Comparison of ENCODE assay signal across 21 cellular contexts in the genomic region with DNA sequence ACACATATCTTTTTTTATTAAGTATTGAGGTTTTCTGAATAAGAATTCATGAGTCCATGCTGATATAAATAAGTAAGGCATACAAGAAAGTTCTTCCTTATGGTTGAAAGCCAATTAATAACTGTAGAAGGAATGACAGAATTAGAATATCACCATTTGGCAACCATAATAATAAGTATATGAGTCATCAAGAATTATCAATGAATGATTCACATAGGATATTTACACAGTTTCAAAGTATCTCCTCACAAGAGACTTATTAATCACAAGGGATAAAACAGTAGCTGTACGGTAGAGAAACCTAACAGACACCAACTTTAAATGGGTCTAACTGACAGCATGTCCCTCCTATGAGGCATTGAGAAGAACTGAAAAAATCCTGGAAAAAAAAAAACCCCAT.
DNase-seq lines count a peak whose midpoint lies in the region; ATAC-seq and TF ChIP-seq lines count a peak whose summit lies in the region.
"Had no signal": no experiment of that assay in that cellular context is flagged by ENCODE, and none has a peak within 500 bp of the region (broad histone marks: within the 10 kb centered on the region; RNA-seq: fewer than 3 reads in every experiment).

No MANE protein-coding gene starts in this region.

- no peaks in the 10 kb centered on the region for H3K27me3 ChIP-seq in PC-3 (ENCODE audit: low read length)
- no peaks in the 10 kb centered on the region for H3K27me3 ChIP-seq in psoas muscle (ENCODE audit: insufficient read depth in 3 of 3, low read length in 2 of 3)
- H3K27me3 ChIP-seq: Peyer's patch, suprapubic skin had no signal

- no peaks in the 10 kb centered on the region for H3F3A ChIP-seq in PC-3 (ENCODE audit: low read length, unreplicated experiment)

- ATAC-seq in PC-3 (peak; percentile 9; the same call in 1 of the 2 replicates), psoas muscle (no peak), GM18870 (IDR thresholded peaks at IDR 0.05; ENCODE audit: unreplicated experiment) (no peak), HG03354 (IDR thresholded peaks at IDR 0.05; ENCODE audit: poor library complexity, severe bottlenecking, unreplicated experiment) (no peak)
- ATAC-seq in activated CD4-positive, alpha-beta T cell treated with anti-CD3 and anti-CD28 coated beads for 36 hours = no peak
- ATAC-seq: activated T-cell treated with anti-CD3 and anti-CD28 coated beads, Interleukin-2, amount 50 U/mL, for 4 hours; right cardiac atrium had no signal

- H3K4me3 ChIP-seq in PC-3 (ENCODE audit: low read length) (no peak overlapping the region), psoas muscle (no peak overlapping the region)
- H3K4me3 ChIP-seq: Peyer's patch, suprapubic skin had no signal

- CTCF ChIA-PET in PC-3 (lab: Charles Lee) = no interaction called here
- CTCF ChIA-PET in activated CD4-positive, alpha-beta T cell treated with anti-CD3 and anti-CD28 coated beads for 36 hours (lab: Charles Lee) = no interaction called here

- H3K36me3 ChIP-seq in PC-3 (ENCODE audit: low read depth, low read length) = no peaks in the 10 kb centered on the region
- H3K36me3 ChIP-seq in psoas muscle (ENCODE audit: insufficient read depth in 1 of 2, low read depth in 1 of 2) = no peaks in the 10 kb centered on the region
- H3K36me3 ChIP-seq: Peyer's patch, suprapubic skin had no signal

- H3K9me3 ChIP-seq in PC-3 (ENCODE audit: low read length) (no peaks in the 10 kb centered on the region), psoas muscle (no peaks in the 10 kb centered on the region)
- H3K9me3 ChIP-seq: Peyer's patch, suprapubic skin had no signal

- 52 to 84% (median 82%) methylated on average over 1 of the region's 1 CpG for WGBS in psoas muscle, 3 donors

- no peaks in the 10 kb centered on the region for H3K4me1 Mint-ChIP-seq in activated CD4-positive, alpha-beta T cell treated with anti-CD3 and anti-CD28 coated beads for 36 hours

- H3K4me2 ChIP-seq in PC-3 (ENCODE audit: low read length) = peak overlapping the region; percentile 76

- POLR2A ChIA-PET in PC-3 (lab: Charles Lee; ENCODE audit: unreplicated experiment) = no interaction called here
- POLR2A ChIA-PET in activated CD4-positive, alpha-beta T cell treated with anti-CD3 and anti-CD28 coated beads for 36 hours (lab: Charles Lee) = no interaction called here

- H4K20me1 ChIP-seq in PC-3 (ENCODE audit: low read length) = no peaks in the 10 kb centered on the region

- H3K4me1 ChIP-seq in PC-3 (ENCODE audit: insufficient read depth, low read length) = peaks cover 49% of the 10 kb centered on the region
- peaks cover 47% of the 10 kb centered on the region for H3K4me1 ChIP-seq in psoas muscle
- H3K4me1 ChIP-seq: Peyer's patch had no signal

- no peak for TF ChIP-seq CTCF in PC-3 (conservative IDR thresholded peaks at IDR 0.05; ENCODE audit: low read depth, low read length)
- TF ChIP-seq CTCF in psoas muscle (IDR thresholded peaks at IDR 0.05) = no peak

- BruUV-seq in PC-3 (replicated peaks; lab: Mats Ljungman, UMichigan) = no TSS peak

- H2AFZ ChIP-seq in PC-3 (ENCODE audit: low read length) = no peak overlapping the region

- H3K9ac ChIP-seq in PC-3 (ENCODE audit: low read length) = peak overlapping the region; percentile 82

- no peaks in the 10 kb centered on the region for H3K36me3 Mint-ChIP-seq in activated CD4-positive, alpha-beta T cell treated with anti-CD3 and anti-CD28 coated beads for 36 hours (ENCODE audit: low read depth)

- H3K9me3 Mint-ChIP-seq in activated CD4-positive, alpha-beta T cell treated with anti-CD3 and anti-CD28 coated beads for 36 hours (ENCODE audit: low read depth) = peaks cover 2% of the 10 kb centered on the region

- no peak overlapping the region for H3K4me3 Mint-ChIP-seq in activated CD4-positive, alpha-beta T cell treated with anti-CD3 and anti-CD28 coated beads for 36 hours
- H3K4me3 Mint-ChIP-seq: activated T-cell treated with anti-CD3 and anti-CD28 coated beads, Interleukin-2, amount 50 U/mL, for 4 hours had no signal

- peak; percentile 16 for DNase-seq in GM03348 (ENCODE audit: low spot score)
- DNase-seq in PC-3 = peak; percentile 78
- DNase-seq in epithelial cell of prostate (ENCODE audit: low read depth, low spot score) = peak; percentile 53
- no peak for DNase-seq in psoas muscle
- DNase-seq in activated CD4-positive, alpha-beta T cell treated with anti-CD3 and anti-CD28 coated beads for 36 hours = no peak
- no peak for DNase-seq in DMS153 treated with DMSO at 0.1 percent for 48 hours (lab: John Stamatoyannopoulos, UW; ENCODE audit: unreplicated experiment)
- DNase-seq: activated naive CD4-positive, alpha-beta T cell treated with anti-CD3 and anti-CD28 coated beads, Interleukin-2, amount 50 U/mL, for 16 hours; activated T-cell treated with anti-CD3 and anti-CD28 coated beads, Interleukin-2, amount 50 U/mL, for 4 hours; aorta; foreskin melanocyte; hypothalamus; islet precursor cell; KG1; MV-4-11; NCI-H1694 treated with DMSO at 0.1 percent for 48 hours; occipital lobe; Peyer's patch; right cardiac atrium had no signal

- H3K9me2 ChIP-seq in PC-3 (replicated peaks; ENCODE audit: low read length) = no peaks in the 10 kb centered on the region

- H3K27me3 Mint-ChIP-seq in activated CD4-positive, alpha-beta T cell treated with anti-CD3 and anti-CD28 coated beads for 36 hours = no peaks in the 10 kb centered on the region

- H3K27ac Mint-ChIP-seq in activated CD4-positive, alpha-beta T cell treated with anti-CD3 and anti-CD28 coated beads for 36 hours = no peak overlapping the region

- H3K27ac ChIP-seq in PC-3 (ENCODE audit: low read length) = peak overlapping the region; percentile 99
- peak overlapping the region; percentile 98 for H3K27ac ChIP-seq in epithelial cell of prostate
- peak overlapping the region; percentile 87 for H3K27ac ChIP-seq in psoas muscle
- H3K27ac ChIP-seq: Peyer's patch, suprapubic skin had no signal

- intact Hi-C loops in PC-3 (cut with micrococcal nuclease) (no loop called here), psoas muscle (cut with DNase I) (loop anchor here (2.0 to 10.0 kb wide), 3 partner anchors 63 to 163 kb away; a partner anchor contains a TSS)
- intact Hi-C loops in activated CD4-positive, alpha-beta T cell treated with anti-CD3 and anti-CD28 coated beads for 36 hours (cut with DNase I, micrococcal nuclease) = no loop called here

- H3K79me2 ChIP-seq in PC-3 (ENCODE audit: low read length) = 0 out of 2 replicates have a peak, but pooled peaks cover 6% of the 10 kb centered on the region

Comparison
In these comparisons a context has a peak if more than half of its experiments do, and no peak if none do; other contexts are left out.
1. DNase-seq: peak in GM03348 (single experiment), PC-3 (single experiment) and epithelial cell of prostate (single experiment); none in psoas muscle (0 of 2), activated CD4-positive, alpha-beta T cell treated with anti-CD3 and anti-CD28 coated beads for 36 hours (single experiment) and DMS153 treated with DMSO at 0.1 percent for 48 hours (single experiment).
2. intact Hi-C loops: an anchor here in psoas muscle (2.0 to 10.0 kb wide); none called in PC-3 and activated CD4-positive, alpha-beta T cell treated with anti-CD3 and anti-CD28 coated beads for 36 hours.
3. Peak in every context shown above with its lines, with median percentiles within 50 percentile points of each other: H3K27ac ChIP-seq.